In genomic region chr9:29850664-29851063, GRCh38 we compare ENCODE assay signal across 21 cellular contexts.
A peak's percentile ranks its signal among the peaks of the same experiment; 100 is the strongest.
DNase-seq lines count a peak whose midpoint lies in the region; TF ChIP-seq lines count a peak whose summit lies in the region.
"Had no signal": no experiment of that assay in that cellular context is flagged by ENCODE, and none has a peak within 500 bp of the region (broad histone marks: within the 10 kb centered on the region; RNA-seq: fewer than 3 reads in every experiment).

No MANE protein-coding gene starts in this region.

- H3K9me3 ChIP-seq in H9 (ENCODE audit: control insufficient read depth, low read depth, low read length) = no peaks in the 10 kb centered on the region
- H3K9me3 ChIP-seq in OCI-LY1 (ENCODE audit: low read length) = no peaks in the 10 kb centered on the region
- H3K9me3 ChIP-seq in neural progenitor cell (ENCODE audit: low read depth) = no peaks in the 10 kb centered on the region
- H3K9me3 ChIP-seq: BE2C, SK-N-SH had no signal

- H3K79me2 ChIP-seq in H9 (ENCODE audit: insufficient read depth, low read length) = no peaks in the 10 kb centered on the region
- no peaks in the 10 kb centered on the region for H3K79me2 ChIP-seq in OCI-LY1 (ENCODE audit: insufficient read depth, low read length)
- no peaks in the 10 kb centered on the region for H3K79me2 ChIP-seq in neural progenitor cell (ENCODE audit: low read depth)

- no peaks in the 10 kb centered on the region; the same call in 1 of the 2 replicates for H3K9me2 ChIP-seq in OCI-LY1 (ENCODE audit: low read depth, low read length)
- H3K9me2 ChIP-seq: SK-N-SH had no signal

- H3K27ac ChIP-seq in H9 (ENCODE audit: insufficient read length, low read depth, low read length) (no peak overlapping the region), OCI-LY1 (ENCODE audit: low read depth, low read length, poor library complexity, severe bottlenecking) (no peak overlapping the region), neural progenitor cell (no peak overlapping the region), dorsolateral prefrontal cortex (no peak overlapping the region)
- H3K27ac ChIP-seq: RWPE1 had no signal

- H3K27me3 ChIP-seq in H9 (ENCODE audit: insufficient read depth, low read length) = no peaks in the 10 kb centered on the region
- H3K27me3 ChIP-seq in OCI-LY1 (ENCODE audit: insufficient read depth, low read length) = no peaks in the 10 kb centered on the region
- H3K27me3 ChIP-seq in neural progenitor cell = no peaks in the 10 kb centered on the region
- no peaks in the 10 kb centered on the region for H3K27me3 ChIP-seq in dorsolateral prefrontal cortex
- H3K27me3 ChIP-seq: BE2C had no signal

- DNase-seq in H9 (no peak), choroid plexus epithelial cell (ENCODE audit: low read depth) (peak; percentile 2), neural progenitor cell (ENCODE audit: low spot score) (no peak), SW480 (ENCODE audit: low spot score) (no peak), dorsolateral prefrontal cortex (no peak), NCI-H1694 (lab: John Stamatoyannopoulos, UW) (no peak)
- DNase-seq: BE2C; CD4-positive, CD25-positive, alpha-beta regulatory T cell; EL; GF-D8; HCEC 1CT; KG1; NCI-H1105; NCI-H146; NCI-H2081; NCI-H446; NCI-H526; SHP77 treated with DMSO at 0.1 percent for 48 hours; SK-N-SH had no signal

- no peaks in the 10 kb centered on the region for H3K79me1 ChIP-seq in H9 (ENCODE audit: insufficient read depth, low read depth, low read length, poor library complexity, severe bottlenecking)

- no peak overlapping the region for H3K4me3 Mint-ChIP-seq in H9
- H3K4me3 Mint-ChIP-seq in neural progenitor cell = no peak overlapping the region
- H3K4me3 Mint-ChIP-seq: CD4-positive, CD25-positive, alpha-beta regulatory T cell had no signal

- no peak overlapping the region for H2BK120ac ChIP-seq in H9 (ENCODE audit: low read depth, low read length, poor library complexity, severe bottlenecking)

- no peak overlapping the region for H2BK5ac ChIP-seq in H9 (ENCODE audit: insufficient read length, low read length)

- no peaks in the 10 kb centered on the region for H4K20me1 ChIP-seq in H9 (ENCODE audit: control insufficient read depth, insufficient read depth, insufficient read length)
- H4K20me1 ChIP-seq in OCI-LY1 (ENCODE audit: insufficient read depth, low read length) = no peaks in the 10 kb centered on the region
- H4K20me1 ChIP-seq in neural progenitor cell (ENCODE audit: low read depth) = no peaks in the 10 kb centered on the region

- no peak overlapping the region for H3K23ac ChIP-seq in H9 (ENCODE audit: insufficient read length, low read depth, low read length)

- no peak overlapping the region for H2BK15ac ChIP-seq in H9 (ENCODE audit: low read depth, low read length)

- H2AFZ ChIP-seq in H9 (ENCODE audit: low read length) (no peak overlapping the region), OCI-LY1 (ENCODE audit: low read length) (no peak overlapping the region), neural progenitor cell (replicated peaks) (peak overlapping the region; percentile 58)

- H3K27me3 Mint-ChIP-seq in H9 (ENCODE audit: low read depth) = no peaks in the 10 kb centered on the region
- H3K27me3 Mint-ChIP-seq in neural progenitor cell (ENCODE audit: insufficient read depth, low read depth) = peaks cover 2% of the 10 kb centered on the region
- H3K27me3 Mint-ChIP-seq: CD4-positive, CD25-positive, alpha-beta regulatory T cell had no signal

- no peak overlapping the region for H3K18ac ChIP-seq in H9 (ENCODE audit: insufficient read length, low read depth, low read length)

- H4K91ac ChIP-seq in H9 (ENCODE audit: insufficient read length, low read depth, low read length) = no peak overlapping the region

- H3K4me1 ChIP-seq in H9 (ENCODE audit: insufficient read depth, low read length) (no peaks in the 10 kb centered on the region), OCI-LY1 (ENCODE audit: insufficient read depth, low read length, severe bottlenecking) (no peaks in the 10 kb centered on the region), neural progenitor cell (no peaks in the 10 kb centered on the region)
- H3K4me1 ChIP-seq: BE2C had no signal

- H2BK12ac ChIP-seq in H9 (ENCODE audit: insufficient read length, low read depth, low read length) = no peak overlapping the region

- WGBS in H9 (ENCODE audit: extremely low coverage, insufficient read length, low lambda C conversion rate) = no CpG with 5 or more reads among the region's 1 CpG

- H3K27ac Mint-ChIP-seq in H9 (no peak overlapping the region), neural progenitor cell (no peak overlapping the region)
- H3K27ac Mint-ChIP-seq: CD4-positive, CD25-positive, alpha-beta regulatory T cell had no signal

- H3K4me1 Mint-ChIP-seq in H9 = no peaks in the 10 kb centered on the region
- H3K4me1 Mint-ChIP-seq in neural progenitor cell = no peaks in the 10 kb centered on the region
- H3K4me1 Mint-ChIP-seq: CD4-positive, CD25-positive, alpha-beta regulatory T cell had no signal

- no peak overlapping the region for H3K56ac ChIP-seq in H9 (ENCODE audit: insufficient read length, low read depth, low read length)

- H3K36me3 ChIP-seq in OCI-LY1 (ENCODE audit: insufficient read depth, low read length) (no peaks in the 10 kb centered on the region), neural progenitor cell (no peaks in the 10 kb centered on the region)
- H3K36me3 ChIP-seq: BE2C had no signal

- intact Hi-C loops in dorsolateral prefrontal cortex (cut with DNase I) = no loop called here

- no peak overlapping the region for H2BK20ac ChIP-seq in H9 (ENCODE audit: low read depth, low read length, poor library complexity, severe bottlenecking)

- H4K5ac ChIP-seq in H9 (ENCODE audit: insufficient read length, low read depth, low read length) = no peak overlapping the region

- H3K23me2 ChIP-seq in H9 (ENCODE audit: insufficient read length, low read depth, low read length, poor library complexity, severe bottlenecking) = no peaks in the 10 kb centered on the region

- H3F3A ChIP-seq in OCI-LY1 (ENCODE audit: insufficient read depth, low read length) = no peaks in the 10 kb centered on the region
- no peaks in the 10 kb centered on the region for H3F3A ChIP-seq in neural progenitor cell (ENCODE audit: low read depth)

- TF ChIP-seq CTCF in H9 (conservative IDR thresholded peaks at IDR 0.05) (peak; percentile 34; the same call in 2 of the 3 replicates), OCI-LY1 (IDR thresholded peaks at IDR 0.05; ENCODE audit: low read length) (peak; percentile 12; the same call in 1 of the 2 replicates), choroid plexus epithelial cell (conservative IDR thresholded peaks at IDR 0.05; ENCODE audit: low read depth, low read length) (no peak), neural progenitor cell (IDR thresholded peaks at IDR 0.05) (peak; percentile 15), dorsolateral prefrontal cortex (IDR thresholded peaks at IDR 0.05 in 54 of 56, conservative IDR thresholded peaks at IDR 0.05 in 2 of 56; ENCODE audit: low read depth in 1 of 56, partially characterized antibody in 56 of 56) (no peak)

- H3K4ac ChIP-seq in H9 (ENCODE audit: low read depth, low read length) = no peak overlapping the region

- no peak overlapping the region for H3T11ph ChIP-seq in H9 (ENCODE audit: low read length)

- H3K9me3 Mint-ChIP-seq in H9 = peaks cover 0 to 9% of the 10 kb centered on the region in 2 experiments; a peak in 2 of 5 replicates
- H3K9me3 Mint-ChIP-seq in neural progenitor cell = no peaks in the 10 kb centered on the region

- H3K4me3 ChIP-seq in OCI-LY1 (ENCODE audit: low read depth, low read length, poor library complexity, severe bottlenecking) (no peak overlapping the region), choroid plexus epithelial cell (ENCODE audit: low read depth, low read length) (no peak overlapping the region), neural progenitor cell (no peak overlapping the region), dorsolateral prefrontal cortex (no peak overlapping the region)

- H4K8ac ChIP-seq in H9 (replicated peaks; ENCODE audit: insufficient read length, low read depth, low read length) = no peak overlapping the region

- no peak overlapping the region for H3K14ac ChIP-seq in H9 (ENCODE audit: insufficient read depth, low read length)

- H2AK5ac ChIP-seq in H9 (ENCODE audit: insufficient read length, low read length) = no peak overlapping the region

- H3K9ac ChIP-seq in H9 (ENCODE audit: extremely low read depth, insufficient read length, low read length) (no peak overlapping the region), OCI-LY1 (ENCODE audit: low read length) (no peak overlapping the region), neural progenitor cell (no peak overlapping the region)
- H3K9ac ChIP-seq: SK-N-SH had no signal

- H3K36me3 Mint-ChIP-seq in H9 (ENCODE audit: insufficient read depth in 1 of 3, low read depth in 3 of 3) (no peaks in the 10 kb centered on the region), neural progenitor cell (no peaks in the 10 kb centered on the region)
- H3K36me3 Mint-ChIP-seq: CD4-positive, CD25-positive, alpha-beta regulatory T cell had no signal

- H3K4me2 ChIP-seq in H9 (ENCODE audit: insufficient read depth, insufficient read length, low read length) (no peak overlapping the region), OCI-LY1 (ENCODE audit: low read length) (no peak overlapping the region), neural progenitor cell (no peak overlapping the region)
- H3K4me2 ChIP-seq: SK-N-SH had no signal

Comparison
In these comparisons a context has a peak if more than half of its experiments do, and no peak if none do; other contexts are left out.
1. CTCF ChIP-seq: peak in H9 (single experiment), OCI-LY1 (single experiment) and neural progenitor cell (single experiment); none in choroid plexus epithelial cell (single experiment) and dorsolateral prefrontal cortex (0 of 56).